In the genomic region with DNA sequence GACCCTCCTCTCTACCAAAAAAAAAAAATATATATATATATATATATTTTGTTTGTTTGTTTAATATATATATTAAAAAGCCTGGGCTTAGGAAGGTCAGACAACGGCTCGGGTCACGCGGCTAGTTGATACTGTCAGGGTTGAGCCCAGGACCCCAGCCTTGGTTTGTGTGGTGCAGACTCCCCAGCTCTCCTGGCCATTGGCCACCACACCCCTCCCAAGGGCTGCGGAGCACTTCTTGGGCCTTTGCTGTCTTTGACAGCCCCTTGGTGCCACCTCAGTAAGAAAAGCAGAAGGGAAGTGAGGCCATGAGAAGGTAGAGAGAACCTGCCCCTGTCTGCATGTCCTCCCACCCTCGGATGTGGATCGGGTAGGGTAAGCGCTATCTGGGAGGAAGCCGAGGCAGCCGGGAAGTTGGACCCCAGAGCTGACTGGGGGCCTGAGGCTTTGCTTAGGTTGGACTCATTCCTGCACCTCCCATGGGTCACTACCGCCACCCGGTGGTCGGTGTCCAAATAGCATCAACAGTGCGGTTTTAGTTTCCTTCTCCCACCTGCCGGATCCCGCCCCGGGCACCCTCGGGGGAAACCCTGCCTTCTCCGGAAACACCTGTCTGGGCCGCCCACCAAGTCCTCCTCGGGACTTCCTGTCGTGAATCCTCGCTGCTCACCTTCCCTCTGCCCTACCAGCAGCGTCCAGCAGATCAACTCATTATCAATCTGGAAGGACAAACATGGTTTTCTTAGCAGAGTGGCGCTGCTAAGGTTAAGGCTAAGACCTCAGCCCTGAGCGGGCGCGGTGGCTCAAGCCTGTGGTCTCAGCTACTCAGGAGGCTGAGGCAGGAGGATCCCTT, we compare ENCODE assay signal across 1 cellular context.
TF ChIP-seq lines count a peak whose summit lies in the region.

No MANE protein-coding gene starts in this region.

TF ChIP-seq in HepG2, 621 proteins besides CTCF, POLR2A, EP300 and RAD21 (continued from another document and continues in another):
- TF ChIP-seq, protein P1, sequence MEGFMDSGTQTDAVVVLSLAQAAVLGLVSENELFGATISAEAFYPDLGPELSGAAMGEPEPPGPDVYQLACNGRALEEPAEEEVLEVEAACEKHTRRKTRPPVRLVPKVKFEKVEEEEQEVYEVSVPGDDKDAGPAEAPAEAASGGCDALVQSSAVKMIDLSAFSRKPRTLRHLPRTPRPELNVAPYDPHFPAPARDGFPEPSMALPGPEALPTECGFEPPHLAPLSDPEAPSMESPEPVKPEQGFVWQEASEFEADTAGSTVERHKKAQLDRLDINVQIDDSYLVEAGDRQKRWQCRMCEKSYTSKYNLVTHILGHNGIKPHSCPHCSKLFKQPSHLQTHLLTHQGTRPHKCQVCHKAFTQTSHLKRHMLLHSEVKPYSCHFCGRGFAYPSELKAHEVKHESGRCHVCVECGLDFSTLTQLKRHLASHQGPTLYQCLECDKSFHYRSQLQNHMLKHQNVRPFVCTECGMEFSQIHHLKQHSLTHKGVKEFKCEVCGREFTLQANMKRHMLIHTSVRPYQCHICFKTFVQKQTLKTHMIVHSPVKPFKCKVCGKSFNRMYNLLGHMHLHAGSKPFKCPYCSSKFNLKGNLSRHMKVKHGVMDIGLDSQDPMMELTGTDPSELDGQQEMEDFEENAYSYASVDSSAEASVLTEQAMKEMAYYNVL (CRISPR knock-in tag; IDR thresholded peaks at IDR 0.05; ENCODE audit: borderline replicate concordance): no peak
- TF ChIP-seq LCORL (IDR thresholded peaks at IDR 0.05): no peak
- peak; percentile 45; the same call in 1 of the 2 replicates for TF ChIP-seq LCORL (CRISPR knock-in tag; IDR thresholded peaks at IDR 0.05)
- TF ChIP-seq ZNF674 (CRISPR knock-in tag; IDR thresholded peaks at IDR 0.05; ENCODE audit: low read depth): no peak
- TF ChIP-seq, protein P2, sequence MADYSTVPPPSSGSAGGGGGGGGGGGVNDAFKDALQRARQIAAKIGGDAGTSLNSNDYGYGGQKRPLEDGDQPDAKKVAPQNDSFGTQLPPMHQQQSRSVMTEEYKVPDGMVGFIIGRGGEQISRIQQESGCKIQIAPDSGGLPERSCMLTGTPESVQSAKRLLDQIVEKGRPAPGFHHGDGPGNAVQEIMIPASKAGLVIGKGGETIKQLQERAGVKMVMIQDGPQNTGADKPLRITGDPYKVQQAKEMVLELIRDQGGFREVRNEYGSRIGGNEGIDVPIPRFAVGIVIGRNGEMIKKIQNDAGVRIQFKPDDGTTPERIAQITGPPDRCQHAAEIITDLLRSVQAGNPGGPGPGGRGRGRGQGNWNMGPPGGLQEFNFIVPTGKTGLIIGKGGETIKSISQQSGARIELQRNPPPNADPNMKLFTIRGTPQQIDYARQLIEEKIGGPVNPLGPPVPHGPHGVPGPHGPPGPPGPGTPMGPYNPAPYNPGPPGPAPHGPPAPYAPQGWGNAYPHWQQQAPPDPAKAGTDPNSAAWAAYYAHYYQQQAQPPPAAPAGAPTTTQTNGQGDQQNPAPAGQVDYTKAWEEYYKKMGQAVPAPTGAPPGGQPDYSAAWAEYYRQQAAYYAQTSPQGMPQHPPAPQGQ (CRISPR knock-in tag; IDR thresholded peaks at IDR 0.05; ENCODE audit: borderline replicate concordance): no peak
- TF ChIP-seq ZMYM4 (CRISPR knock-in tag; IDR thresholded peaks at IDR 0.05): peak; percentile 57; the same call in 1 of the 2 replicates
- TF ChIP-seq GTF2F1 (IDR thresholded peaks at IDR 0.05; ENCODE audit: low read length): no peak
- TF ChIP-seq FOXJ3 (CRISPR knock-in tag; IDR thresholded peaks at IDR 0.05; ENCODE audit: borderline replicate concordance): peak; percentile 42; the same call in 1 of the 2 replicates
- TF ChIP-seq, protein P3, sequence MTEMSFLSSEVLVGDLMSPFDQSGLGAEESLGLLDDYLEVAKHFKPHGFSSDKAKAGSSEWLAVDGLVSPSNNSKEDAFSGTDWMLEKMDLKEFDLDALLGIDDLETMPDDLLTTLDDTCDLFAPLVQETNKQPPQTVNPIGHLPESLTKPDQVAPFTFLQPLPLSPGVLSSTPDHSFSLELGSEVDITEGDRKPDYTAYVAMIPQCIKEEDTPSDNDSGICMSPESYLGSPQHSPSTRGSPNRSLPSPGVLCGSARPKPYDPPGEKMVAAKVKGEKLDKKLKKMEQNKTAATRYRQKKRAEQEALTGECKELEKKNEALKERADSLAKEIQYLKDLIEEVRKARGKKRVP (CRISPR knock-in tag; IDR thresholded peaks at IDR 0.05): no peak
- no peak for TF ChIP-seq NPAS2 (CRISPR knock-in tag; IDR thresholded peaks at IDR 0.05; ENCODE audit: borderline replicate concordance)
- TF ChIP-seq, protein P4, sequence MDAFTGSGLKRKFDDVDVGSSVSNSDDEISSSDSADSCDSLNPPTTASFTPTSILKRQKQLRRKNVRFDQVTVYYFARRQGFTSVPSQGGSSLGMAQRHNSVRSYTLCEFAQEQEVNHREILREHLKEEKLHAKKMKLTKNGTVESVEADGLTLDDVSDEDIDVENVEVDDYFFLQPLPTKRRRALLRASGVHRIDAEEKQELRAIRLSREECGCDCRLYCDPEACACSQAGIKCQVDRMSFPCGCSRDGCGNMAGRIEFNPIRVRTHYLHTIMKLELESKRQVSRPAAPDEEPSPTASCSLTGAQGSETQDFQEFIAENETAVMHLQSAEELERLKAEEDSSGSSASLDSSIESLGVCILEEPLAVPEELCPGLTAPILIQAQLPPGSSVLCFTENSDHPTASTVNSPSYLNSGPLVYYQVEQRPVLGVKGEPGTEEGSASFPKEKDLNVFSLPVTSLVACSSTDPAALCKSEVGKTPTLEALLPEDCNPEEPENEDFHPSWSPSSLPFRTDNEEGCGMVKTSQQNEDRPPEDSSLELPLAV (CRISPR knock-in tag; conservative IDR thresholded peaks at IDR 0.05; ENCODE audit: low read depth): no peak
- TF ChIP-seq ZNF7 (CRISPR knock-in tag; IDR thresholded peaks at IDR 0.05): no peak
- no peak for TF ChIP-seq PPARG (CRISPR knock-in tag; conservative IDR thresholded peaks at IDR 0.05)
- no peak for TF ChIP-seq ZBTB42 (CRISPR knock-in tag; IDR thresholded peaks at IDR 0.05)
- no peak for TF ChIP-seq PITX1 (CRISPR knock-in tag; IDR thresholded peaks at IDR 0.05)
- TF ChIP-seq, protein P5, sequence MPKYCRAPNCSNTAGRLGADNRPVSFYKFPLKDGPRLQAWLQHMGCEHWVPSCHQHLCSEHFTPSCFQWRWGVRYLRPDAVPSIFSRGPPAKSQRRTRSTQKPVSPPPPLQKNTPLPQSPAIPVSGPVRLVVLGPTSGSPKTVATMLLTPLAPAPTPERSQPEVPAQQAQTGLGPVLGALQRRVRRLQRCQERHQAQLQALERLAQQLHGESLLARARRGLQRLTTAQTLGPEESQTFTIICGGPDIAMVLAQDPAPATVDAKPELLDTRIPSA (CRISPR knock-in tag; IDR thresholded peaks at IDR 0.05; ENCODE audit: borderline replicate concordance): no peak
- TF ChIP-seq NFKB2 (CRISPR knock-in tag; IDR thresholded peaks at IDR 0.05; ENCODE audit: borderline replicate concordance): no peak
- TF ChIP-seq, protein P6, sequence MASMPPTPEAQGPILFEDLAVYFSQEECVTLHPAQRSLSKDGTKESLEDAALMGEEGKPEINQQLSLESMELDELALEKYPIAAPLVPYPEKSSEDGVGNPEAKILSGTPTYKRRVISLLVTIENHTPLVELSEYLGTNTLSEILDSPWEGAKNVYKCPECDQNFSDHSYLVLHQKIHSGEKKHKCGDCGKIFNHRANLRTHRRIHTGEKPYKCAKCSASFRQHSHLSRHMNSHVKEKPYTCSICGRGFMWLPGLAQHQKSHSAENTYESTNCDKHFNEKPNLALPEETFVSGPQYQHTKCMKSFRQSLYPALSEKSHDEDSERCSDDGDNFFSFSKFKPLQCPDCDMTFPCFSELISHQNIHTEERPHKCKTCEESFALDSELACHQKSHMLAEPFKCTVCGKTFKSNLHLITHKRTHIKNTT (CRISPR knock-in tag; IDR thresholded peaks at IDR 0.05): no peak
- TF ChIP-seq SATB2 (CRISPR knock-in tag; IDR thresholded peaks at IDR 0.05): no peak
- TF ChIP-seq, protein P7, sequence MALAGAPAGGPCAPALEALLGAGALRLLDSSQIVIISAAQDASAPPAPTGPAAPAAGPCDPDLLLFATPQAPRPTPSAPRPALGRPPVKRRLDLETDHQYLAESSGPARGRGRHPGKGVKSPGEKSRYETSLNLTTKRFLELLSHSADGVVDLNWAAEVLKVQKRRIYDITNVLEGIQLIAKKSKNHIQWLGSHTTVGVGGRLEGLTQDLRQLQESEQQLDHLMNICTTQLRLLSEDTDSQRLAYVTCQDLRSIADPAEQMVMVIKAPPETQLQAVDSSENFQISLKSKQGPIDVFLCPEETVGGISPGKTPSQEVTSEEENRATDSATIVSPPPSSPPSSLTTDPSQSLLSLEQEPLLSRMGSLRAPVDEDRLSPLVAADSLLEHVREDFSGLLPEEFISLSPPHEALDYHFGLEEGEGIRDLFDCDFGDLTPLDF (CRISPR knock-in tag; IDR thresholded peaks at IDR 0.05): no peak
- no peak for TF ChIP-seq ATAD3A (CRISPR knock-in tag; IDR thresholded peaks at IDR 0.05)
- TF ChIP-seq ZNF563 (CRISPR knock-in tag; IDR thresholded peaks at IDR 0.05): no peak
- TF ChIP-seq, protein P8, sequence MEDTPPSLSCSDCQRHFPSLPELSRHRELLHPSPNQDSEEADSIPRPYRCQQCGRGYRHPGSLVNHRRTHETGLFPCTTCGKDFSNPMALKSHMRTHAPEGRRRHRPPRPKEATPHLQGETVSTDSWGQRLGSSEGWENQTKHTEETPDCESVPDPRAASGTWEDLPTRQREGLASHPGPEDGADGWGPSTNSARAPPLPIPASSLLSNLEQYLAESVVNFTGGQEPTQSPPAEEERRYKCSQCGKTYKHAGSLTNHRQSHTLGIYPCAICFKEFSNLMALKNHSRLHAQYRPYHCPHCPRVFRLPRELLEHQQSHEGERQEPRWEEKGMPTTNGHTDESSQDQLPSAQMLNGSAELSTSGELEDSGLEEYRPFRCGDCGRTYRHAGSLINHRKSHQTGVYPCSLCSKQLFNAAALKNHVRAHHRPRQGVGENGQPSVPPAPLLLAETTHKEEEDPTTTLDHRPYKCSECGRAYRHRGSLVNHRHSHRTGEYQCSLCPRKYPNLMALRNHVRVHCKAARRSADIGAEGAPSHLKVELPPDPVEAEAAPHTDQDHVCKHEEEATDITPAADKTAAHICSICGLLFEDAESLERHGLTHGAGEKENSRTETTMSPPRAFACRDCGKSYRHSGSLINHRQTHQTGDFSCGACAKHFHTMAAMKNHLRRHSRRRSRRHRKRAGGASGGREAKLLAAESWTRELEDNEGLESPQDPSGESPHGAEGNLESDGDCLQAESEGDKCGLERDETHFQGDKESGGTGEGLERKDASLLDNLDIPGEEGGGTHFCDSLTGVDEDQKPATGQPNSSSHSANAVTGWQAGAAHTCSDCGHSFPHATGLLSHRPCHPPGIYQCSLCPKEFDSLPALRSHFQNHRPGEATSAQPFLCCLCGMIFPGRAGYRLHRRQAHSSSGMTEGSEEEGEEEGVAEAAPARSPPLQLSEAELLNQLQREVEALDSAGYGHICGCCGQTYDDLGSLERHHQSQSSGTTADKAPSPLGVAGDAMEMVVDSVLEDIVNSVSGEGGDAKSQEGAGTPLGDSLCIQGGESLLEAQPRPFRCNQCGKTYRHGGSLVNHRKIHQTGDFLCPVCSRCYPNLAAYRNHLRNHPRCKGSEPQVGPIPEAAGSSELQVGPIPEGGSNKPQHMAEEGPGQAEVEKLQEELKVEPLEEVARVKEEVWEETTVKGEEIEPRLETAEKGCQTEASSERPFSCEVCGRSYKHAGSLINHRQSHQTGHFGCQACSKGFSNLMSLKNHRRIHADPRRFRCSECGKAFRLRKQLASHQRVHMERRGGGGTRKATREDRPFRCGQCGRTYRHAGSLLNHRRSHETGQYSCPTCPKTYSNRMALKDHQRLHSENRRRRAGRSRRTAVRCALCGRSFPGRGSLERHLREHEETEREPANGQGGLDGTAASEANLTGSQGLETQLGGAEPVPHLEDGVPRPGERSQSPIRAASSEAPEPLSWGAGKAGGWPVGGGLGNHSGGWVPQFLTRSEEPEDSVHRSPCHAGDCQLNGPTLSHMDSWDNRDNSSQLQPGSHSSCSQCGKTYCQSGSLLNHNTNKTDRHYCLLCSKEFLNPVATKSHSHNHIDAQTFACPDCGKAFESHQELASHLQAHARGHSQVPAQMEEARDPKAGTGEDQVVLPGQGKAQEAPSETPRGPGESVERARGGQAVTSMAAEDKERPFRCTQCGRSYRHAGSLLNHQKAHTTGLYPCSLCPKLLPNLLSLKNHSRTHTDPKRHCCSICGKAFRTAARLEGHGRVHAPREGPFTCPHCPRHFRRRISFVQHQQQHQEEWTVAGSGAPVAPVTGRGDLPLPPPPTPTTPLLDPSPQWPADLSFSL (CRISPR knock-in tag; IDR thresholded peaks at IDR 0.05): no peak
- no peak for TF ChIP-seq FIP1L1 (IDR thresholded peaks at IDR 0.05; ENCODE audit: borderline replicate concordance, insufficient read depth, low read depth, low read length)
- TF ChIP-seq, protein P9, sequence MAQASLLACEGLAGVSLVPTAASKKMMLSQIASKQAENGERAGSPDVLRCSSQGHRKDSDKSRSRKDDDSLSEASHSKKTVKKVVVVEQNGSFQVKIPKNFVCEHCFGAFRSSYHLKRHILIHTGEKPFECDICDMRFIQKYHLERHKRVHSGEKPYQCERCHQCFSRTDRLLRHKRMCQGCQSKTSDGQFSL (CRISPR knock-in tag; IDR thresholded peaks at IDR 0.05): no peak
- TF ChIP-seq ZNF235 (CRISPR knock-in tag; IDR thresholded peaks at IDR 0.05; ENCODE audit: borderline replicate concordance): no peak
- TF ChIP-seq, protein P10, sequence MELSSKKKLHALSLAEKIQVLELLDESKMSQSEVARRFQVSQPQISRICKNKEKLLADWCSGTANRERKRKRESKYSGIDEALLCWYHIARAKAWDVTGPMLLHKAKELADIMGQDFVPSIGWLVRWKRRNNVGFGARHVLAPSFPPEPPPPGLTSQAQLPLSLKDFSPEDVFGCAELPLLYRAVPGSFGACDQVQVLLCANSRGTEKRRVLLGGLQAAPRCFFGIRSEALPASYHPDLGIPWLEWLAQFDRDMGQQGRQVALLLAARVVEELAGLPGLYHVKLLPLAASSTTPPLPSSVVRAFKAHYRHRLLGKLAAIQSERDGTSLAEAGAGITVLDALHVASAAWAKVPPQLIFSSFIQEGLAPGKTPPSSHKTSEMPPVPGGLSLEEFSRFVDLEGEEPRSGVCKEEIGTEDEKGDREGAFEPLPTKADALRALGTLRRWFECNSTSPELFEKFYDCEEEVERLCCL (CRISPR knock-in tag; IDR thresholded peaks at IDR 0.05; ENCODE audit: borderline replicate concordance): no peak
- TF ChIP-seq ZNF564 (CRISPR knock-in tag; IDR thresholded peaks at IDR 0.05): no peak
- TF ChIP-seq CREM (IDR thresholded peaks at IDR 0.05): no peak
- TF ChIP-seq CREM (CRISPR knock-in tag; IDR thresholded peaks at IDR 0.05): no peak
- TF ChIP-seq SP4 (CRISPR knock-in tag; IDR thresholded peaks at IDR 0.05): peak; percentile 53; the same call in 1 of the 2 replicates
- TF ChIP-seq HOXA3 (CRISPR knock-in tag; IDR thresholded peaks at IDR 0.05): no peak; the same call in 1 of the 2 replicates
- peak; percentile 61 for TF ChIP-seq GABPA (IDR thresholded peaks at IDR 0.05; ENCODE audit: low read depth, low read length)
- peak; percentile 87 for TF ChIP-seq GABPA (CRISPR knock-in tag; IDR thresholded peaks at IDR 0.05; ENCODE audit: low read depth)
- no peak for TF ChIP-seq ARNTL (CRISPR knock-in tag; IDR thresholded peaks at IDR 0.05)
- no peak for TF ChIP-seq HNRNPL (IDR thresholded peaks at IDR 0.05; ENCODE audit: low read depth, low read length)
